10 cellular contexts compared by ENCODE assay signal in genomic region chr10:16518822-16519221, GRCh38. TPM values are rescaled to one million over a fixed set of nuclear protein-coding genes. Genes with fewer than 3 reads are reported as not detected.
DNase-seq lines count a peak whose midpoint lies in the region; ATAC-seq and TF ChIP-seq lines count a peak whose summit lies in the region.
"Had no signal": no experiment of that assay in that cellular context is flagged by ENCODE, and none has a peak within 500 bp of the region (broad histone marks: within the 10 kb centered on the region; RNA-seq: fewer than 3 reads in every experiment).

No MANE protein-coding gene starts in this region.

- no peak for DNase-seq in GM10248 (ENCODE audit: extremely low spot score)
- DNase-seq in brain microvascular endothelial cell: no peak
- DNase-seq in mesothelial cell of epicardium (ENCODE audit: low spot score in 2 of 2, unreplicated experiment in 2 of 2): no peak
- DNase-seq in amygdala (lab: John Stamatoyannopoulos, UW): no peak
- DNase-seq in stimulated activated CD8-positive, alpha-beta memory T cell treated with anti-CD3 and anti-CD28 coated beads, Interleukin-4, amount 100 ng/mL, for 48 hours: no peak
- DNase-seq in effector memory CD4-positive, alpha-beta T cell: no peak
- DNase-seq in GDM1 (lab: John Stamatoyannopoulos, UW): no peak
- DNase-seq: GF-D8 had no signal

- peaks cover 14% of the 10 kb centered on the region for H3K4me1 ChIP-seq in effector memory CD4-positive, alpha-beta T cell (ENCODE audit: control insufficient read depth, insufficient read depth, low read length, poor library complexity, severe bottlenecking)

- H3K36me3 ChIP-seq in brain microvascular endothelial cell (replicated peaks): no peaks in the 10 kb centered on the region
- no peaks in the 10 kb centered on the region for H3K36me3 ChIP-seq in effector memory CD4-positive, alpha-beta T cell (ENCODE audit: control insufficient read depth, insufficient read depth, low read length)

- H3K27ac ChIP-seq in brain microvascular endothelial cell: no peak overlapping the region
- H3K27ac ChIP-seq in effector memory CD4-positive, alpha-beta T cell (ENCODE audit: insufficient read depth, low read length, poor library complexity, severe bottlenecking): no peak overlapping the region

- no peaks in the 10 kb centered on the region for H3K9me3 Mint-ChIP-seq in mesothelial cell of epicardium

- in situ Hi-C loops in brain microvascular endothelial cell (cut with HindIII; ENCODE audit: low pct_ligation_motif_present, low sequenced_read_pairs): no loop called here

- CTCF ChIA-PET in GM10248 (lab: Yijun Ruan, JAX): interaction anchor here (1.1 to 2.7 kb wide), 3 partner anchors 11 to 28 kb away, joined by 3 to 7 read pairs (median 4); no protein-coding TSS in a partner anchor

- peaks cover 4% of the 10 kb centered on the region for H3K36me3 Mint-ChIP-seq in mesothelial cell of epicardium

- H3K27me3 ChIP-seq in brain microvascular endothelial cell (replicated peaks): peaks cover 35% of the 10 kb centered on the region
- peaks cover 5% of the 10 kb centered on the region for H3K27me3 ChIP-seq in effector memory CD4-positive, alpha-beta T cell (replicated peaks; ENCODE audit: control insufficient read depth, insufficient read depth, low read length, poor library complexity, severe bottlenecking)

- no peaks in the 10 kb centered on the region for H3K9me3 ChIP-seq in effector memory CD4-positive, alpha-beta T cell (ENCODE audit: control insufficient read depth, low read length)

- H3K27ac Mint-ChIP-seq in mesothelial cell of epicardium: no peak overlapping the region

- TF ChIP-seq CTCF in GM10248 (IDR thresholded peaks at IDR 0.05; ENCODE audit: control extremely low read depth, extremely low read depth, low read depth, missing control alignments) (peak; percentile 19), brain microvascular endothelial cell (IDR thresholded peaks at IDR 0.05; ENCODE audit: low read depth, low read length, missing control alignments) (peak; percentile 38), mesothelial cell of epicardium (IDR thresholded peaks at IDR 0.05; ENCODE audit: unreplicated experiment) (peak; percentile 44)

- ATAC-seq in HG02798 (IDR thresholded peaks at IDR 0.05; ENCODE audit: poor library complexity, unreplicated experiment): peak; percentile 8

- peaks cover 12% of the 10 kb centered on the region for H3K4me1 Mint-ChIP-seq in mesothelial cell of epicardium

- peaks cover 66% of the 10 kb centered on the region for H3K27me3 Mint-ChIP-seq in mesothelial cell of epicardium (ENCODE audit: low read depth)

- H3K4me3 ChIP-seq in brain microvascular endothelial cell (ENCODE audit: low read depth, low read length): no peak overlapping the region
- H3K4me3 ChIP-seq in effector memory CD4-positive, alpha-beta T cell (ENCODE audit: insufficient read depth, low read depth, low read length, poor library complexity, severe bottlenecking): no peak overlapping the region

- H3K4me3 Mint-ChIP-seq in mesothelial cell of epicardium: no peak overlapping the region

- POLR2A ChIA-PET in GM10248 (lab: Yijun Ruan, JAX): no interaction called here

RNA-seq across cellular contexts. Expression of gene C1QL3, which starts 2.9 kb away (rescaled TPM):
- not detected in 3 replicates for total RNA-seq in mesothelial cell of epicardium
- total RNA-seq: skeletal muscle tissue had no signal
